14 cellular contexts compared by ENCODE assay signal in genomic region chr19:41904118-41904870, GRCh38. TPM values are rescaled to one million over a fixed set of nuclear protein-coding genes. Genes with fewer than 3 reads are reported as not detected.
DNase-seq lines count a peak whose midpoint lies in the region; ATAC-seq and TF ChIP-seq lines count a peak whose summit lies in the region.
"Had no signal": no experiment of that assay in that cellular context is flagged by ENCODE, and none has a peak within 500 bp of the region (broad histone marks: within the 10 kb centered on the region; RNA-seq: fewer than 3 reads in every experiment).

No MANE protein-coding gene starts in this region.

- no peak overlapping the region for H3K27ac ChIP-seq in endodermal cell (ENCODE audit: low read depth, low read length)
- no peak overlapping the region for H3K27ac ChIP-seq in SJCRH30
- H3K27ac ChIP-seq: ascending aorta had no signal

- peaks cover 30% of the 10 kb centered on the region for H3K4me1 Mint-ChIP-seq in activated T-cell treated with anti-CD3 and anti-CD28 coated beads, Interleukin-2, amount 50 U/mL, for 24 hours (ENCODE audit: low read depth)
- peaks cover 20% of the 10 kb centered on the region for H3K4me1 Mint-ChIP-seq in activated T-cell treated with anti-CD3 and anti-CD28 coated beads, Interleukin-2, amount 50 U/mL, for 4 hours (ENCODE audit: low read depth)
- peaks cover 9% of the 10 kb centered on the region for H3K4me1 Mint-ChIP-seq in endodermal cell
- peaks cover 28% of the 10 kb centered on the region for H3K4me1 Mint-ChIP-seq in stimulated activated effector memory CD8-positive, alpha-beta T cell treated with anti-CD3 and anti-CD28 coated beads, Interleukin-12 subunit alpha, Interleukin-12 subunit beta, amount 100 ng/mL, for 72 hours
- H3K4me1 Mint-ChIP-seq in effector memory CD8-positive, alpha-beta T cell (ENCODE audit: low read depth in 2 of 2) = peaks cover 31 to 32% of the 10 kb centered on the region in 2 donors

- no peaks in the 10 kb centered on the region for H3K27me3 Mint-ChIP-seq in activated T-cell treated with anti-CD3 and anti-CD28 coated beads, Interleukin-2, amount 50 U/mL, for 24 hours
- H3K27me3 Mint-ChIP-seq in activated T-cell treated with anti-CD3 and anti-CD28 coated beads, Interleukin-2, amount 50 U/mL, for 4 hours (ENCODE audit: low read depth) = no peaks in the 10 kb centered on the region
- H3K27me3 Mint-ChIP-seq in endodermal cell (ENCODE audit: insufficient read depth) = peaks cover 8% of the 10 kb centered on the region
- no peaks in the 10 kb centered on the region for H3K27me3 Mint-ChIP-seq in effector memory CD8-positive, alpha-beta T cell

- H3K9ac ChIP-seq in endodermal cell (ENCODE audit: extremely low read depth, low read length, poor library complexity, severe bottlenecking) = no peak overlapping the region

- H3K9me3 ChIP-seq in endodermal cell (ENCODE audit: control insufficient read depth, low read length) = no peaks in the 10 kb centered on the region
- H3K9me3 ChIP-seq in SJCRH30 (replicated peaks) = no peaks in the 10 kb centered on the region
- H3K9me3 ChIP-seq: ascending aorta had no signal

- H3K9me3 Mint-ChIP-seq in activated T-cell treated with anti-CD3 and anti-CD28 coated beads, Interleukin-2, amount 50 U/mL, for 24 hours = no peaks in the 10 kb centered on the region
- no peaks in the 10 kb centered on the region for H3K9me3 Mint-ChIP-seq in activated T-cell treated with anti-CD3 and anti-CD28 coated beads, Interleukin-2, amount 50 U/mL, for 4 hours
- no peaks in the 10 kb centered on the region for H3K9me3 Mint-ChIP-seq in endodermal cell
- no peaks in the 10 kb centered on the region for H3K9me3 Mint-ChIP-seq in stimulated activated effector memory CD8-positive, alpha-beta T cell treated with anti-CD3 and anti-CD28 coated beads, Interleukin-12 subunit alpha, Interleukin-12 subunit beta, amount 100 ng/mL, for 72 hours
- H3K9me3 Mint-ChIP-seq in effector memory CD8-positive, alpha-beta T cell = no peaks in the 10 kb centered on the region

- H3K4me1 ChIP-seq in endodermal cell (ENCODE audit: control insufficient read depth, insufficient read depth, low read length) (peaks cover 2% of the 10 kb centered on the region), SJCRH30 (no peaks in the 10 kb centered on the region)
- H3K4me1 ChIP-seq: ascending aorta had no signal

- no peak for ATAC-seq in activated T-cell treated with anti-CD3 and anti-CD28 coated beads, Interleukin-2, amount 50 U/mL, for 4 hours
- no peak for ATAC-seq in stimulated activated effector memory CD8-positive, alpha-beta T cell treated with anti-CD3 and anti-CD28 coated beads, Interleukin-12 subunit alpha, Interleukin-12 subunit beta, amount 100 ng/mL, for 72 hours
- ATAC-seq in effector memory CD8-positive, alpha-beta T cell (replicated peaks) = no peak

- peaks cover 45% of the 10 kb centered on the region for H3K36me3 ChIP-seq in endodermal cell (ENCODE audit: control insufficient read depth, insufficient read depth, low read length)
- peaks cover 49% of the 10 kb centered on the region for H3K36me3 ChIP-seq in SJCRH30

- WGBS in endodermal cell (ENCODE audit: insufficient coverage in 1 of 2, insufficient read length in 1 of 2), 2 experiments = 89 to 94% methylated on average over 28 to 30 of the region's 30 CpGs

- H3K36me3 Mint-ChIP-seq in activated T-cell treated with anti-CD3 and anti-CD28 coated beads, Interleukin-2, amount 50 U/mL, for 24 hours (ENCODE audit: low read depth) = peaks cover 88% of the 10 kb centered on the region
- peaks cover 38% of the 10 kb centered on the region for H3K36me3 Mint-ChIP-seq in activated T-cell treated with anti-CD3 and anti-CD28 coated beads, Interleukin-2, amount 50 U/mL, for 4 hours (ENCODE audit: insufficient read depth)
- peaks cover 56% of the 10 kb centered on the region for H3K36me3 Mint-ChIP-seq in endodermal cell (ENCODE audit: low read depth)
- H3K36me3 Mint-ChIP-seq in stimulated activated effector memory CD8-positive, alpha-beta T cell treated with anti-CD3 and anti-CD28 coated beads, Interleukin-12 subunit alpha, Interleukin-12 subunit beta, amount 100 ng/mL, for 72 hours = peaks cover 96% of the 10 kb centered on the region
- H3K36me3 Mint-ChIP-seq in effector memory CD8-positive, alpha-beta T cell (ENCODE audit: insufficient read depth) = peaks cover 91% of the 10 kb centered on the region

- H3K27ac Mint-ChIP-seq in activated T-cell treated with anti-CD3 and anti-CD28 coated beads, Interleukin-2, amount 50 U/mL, for 24 hours = peak overlapping the region; percentile 63
- peak overlapping the region; percentile 85 for H3K27ac Mint-ChIP-seq in endodermal cell
- H3K27ac Mint-ChIP-seq in stimulated activated effector memory CD8-positive, alpha-beta T cell treated with anti-CD3 and anti-CD28 coated beads, Interleukin-12 subunit alpha, Interleukin-12 subunit beta, amount 100 ng/mL, for 72 hours = peak overlapping the region; percentile 60
- peak overlapping the region in 1 of 2 donors; percentile 60 for H3K27ac Mint-ChIP-seq in effector memory CD8-positive, alpha-beta T cell

- H3K4me3 Mint-ChIP-seq in activated T-cell treated with anti-CD3 and anti-CD28 coated beads, Interleukin-2, amount 50 U/mL, for 24 hours = no peak overlapping the region
- H3K4me3 Mint-ChIP-seq in activated T-cell treated with anti-CD3 and anti-CD28 coated beads, Interleukin-2, amount 50 U/mL, for 4 hours = no peak overlapping the region
- no peak overlapping the region for H3K4me3 Mint-ChIP-seq in endodermal cell
- H3K4me3 Mint-ChIP-seq in stimulated activated effector memory CD8-positive, alpha-beta T cell treated with anti-CD3 and anti-CD28 coated beads, Interleukin-12 subunit alpha, Interleukin-12 subunit beta, amount 100 ng/mL, for 72 hours = no peak overlapping the region
- H3K4me3 Mint-ChIP-seq in effector memory CD8-positive, alpha-beta T cell = peak overlapping the region in 1 of 2 donors; percentile 36

- H3K27me3 ChIP-seq in endodermal cell (ENCODE audit: control insufficient read depth, insufficient read depth, low read length, poor library complexity, severe bottlenecking) (no peaks in the 10 kb centered on the region), SJCRH30 (no peaks in the 10 kb centered on the region)
- H3K27me3 ChIP-seq: ascending aorta had no signal

- no peak overlapping the region for H3K4me3 ChIP-seq in endodermal cell (ENCODE audit: low read length)
- H3K4me3 ChIP-seq in SJCRH30 = no peak overlapping the region
- H3K4me3 ChIP-seq: ascending aorta had no signal

- DNase-seq in activated T-cell treated with anti-CD3 and anti-CD28 coated beads, Interleukin-2, amount 50 U/mL, for 24 hours = no peak
- no peak for DNase-seq in activated T-cell treated with anti-CD3 and anti-CD28 coated beads, Interleukin-2, amount 50 U/mL, for 4 hours
- DNase-seq in NCI-H526 (lab: John Stamatoyannopoulos, UW) (peak; percentile 88 to 94), endodermal cell (no peak), SJCRH30 (no peak), mesenteric fat pad (ENCODE audit: low spot score) (no peak)
- no peak for DNase-seq in stimulated activated effector memory CD8-positive, alpha-beta T cell treated with anti-CD3 and anti-CD28 coated beads, Interleukin-12 subunit alpha, Interleukin-12 subunit beta, amount 100 ng/mL, for 72 hours (ENCODE audit: low spot score in 2 of 2)
- no peak for DNase-seq in effector memory CD8-positive, alpha-beta T cell
- DNase-seq: GDM1, MV-4-11, RPMI8226 had no signal

- TF ChIP-seq CTCF in endodermal cell (conservative IDR thresholded peaks at IDR 0.05) = no peak

RNA-seq across cellular contexts. Expression of gene ARHGEF1, which starts 21.3 kb away (rescaled TPM):
- 100 to 1,000 TPM; 286 to 314 (median 301) TPM for total RNA-seq in activated T-cell treated with anti-CD3 and anti-CD28 coated beads, Interleukin-2, amount 50 U/mL, for 4 hours
- total RNA-seq in endodermal cell = 100 to 1,000 TPM in 1 of 2 donors, 10 to 100 TPM in 1; 89.9 to 116 TPM
- polyA plus RNA-seq in endodermal cell (2013, experiment 1 of 2) = 48.7 TPM
- polyA plus RNA-seq in endodermal cell (2013, experiment 2 of 2) = 35.1 TPM
- 52.4 and 53.8 TPM in 2 replicates for total RNA-seq in SJCRH30 (2014; rRNA removed; shearing (Covaris generic))
- total RNA-seq in mesenteric fat pad = 123 TPM

RNA-seq across cellular contexts. Expression of gene ERFL, which starts 24.0 kb away (rescaled TPM):
- total RNA-seq in activated T-cell treated with anti-CD3 and anti-CD28 coated beads, Interleukin-2, amount 50 U/mL, for 4 hours = 1 to 10 TPM in 2 of 3 donors, under 1 TPM in 1; 0.83 to 2.0 (median 1.5) TPM
- total RNA-seq in endodermal cell (under 1 TPM; 0.13 to 0.53 TPM), mesenteric fat pad (0.19 TPM)
- 0.25 TPM for polyA plus RNA-seq in endodermal cell (2013, experiment 1 of 2)
- 0.29 TPM for polyA plus RNA-seq in endodermal cell (2013, experiment 2 of 2)
- not detected in 2 replicates for total RNA-seq in SJCRH30 (2014; rRNA removed; shearing (Covaris generic))
- total RNA-seq: ascending aorta, kidney epithelial cell had no signal
- polyA plus RNA-seq: AG04450 had no signal

RNA-seq across cellular contexts. Expression of gene CD79A, which starts 27.2 kb away (rescaled TPM):
- total RNA-seq in activated T-cell treated with anti-CD3 and anti-CD28 coated beads, Interleukin-2, amount 50 U/mL, for 4 hours = 1 to 10 TPM; 2.2 to 7.8 (median 2.7) TPM
- total RNA-seq in endodermal cell (not detected), mesenteric fat pad (0.61 TPM)
- 0.43 TPM for polyA plus RNA-seq in endodermal cell (2013, experiment 1 of 2)
- polyA plus RNA-seq in endodermal cell (2013, experiment 2 of 2) = 0.58 TPM
- total RNA-seq in SJCRH30 (2014; rRNA removed; shearing (Covaris generic)) = 0.61 TPM in 1 of 2 replicates, not detected in the other
- total RNA-seq: ascending aorta, kidney epithelial cell had no signal

RNA-seq across cellular contexts. Expression of gene RPS19, which starts 44.2 kb away (rescaled TPM):
- 1,000 to 10,000 TPM; 3,437 to 3,718 (median 3,468) TPM for total RNA-seq in activated T-cell treated with anti-CD3 and anti-CD28 coated beads, Interleukin-2, amount 50 U/mL, for 4 hours
- total RNA-seq in endodermal cell (1,000 to 10,000 TPM; 2,321 to 2,418 TPM), mesenteric fat pad (1,067 TPM)
- polyA plus RNA-seq in endodermal cell (2013, experiment 1 of 2) = 4,136 TPM
- 3,965 TPM for polyA plus RNA-seq in endodermal cell (2013, experiment 2 of 2)
- 2,068 and 2,616 TPM in 2 replicates for total RNA-seq in SJCRH30 (2014; rRNA removed; shearing (Covaris generic))

RNA-seq across cellular contexts. Expression of gene RABAC1, which starts 54.8 kb away (rescaled TPM):
- total RNA-seq in activated T-cell treated with anti-CD3 and anti-CD28 coated beads, Interleukin-2, amount 50 U/mL, for 4 hours = 10 to 100 TPM; 63.1 to 82.1 (median 70.4) TPM
- 100 to 1,000 TPM; 114 to 122 TPM for total RNA-seq in endodermal cell
- polyA plus RNA-seq in endodermal cell (2013, experiment 1 of 2) = 91.4 TPM
- 79.9 TPM for polyA plus RNA-seq in endodermal cell (2013, experiment 2 of 2)
- total RNA-seq in SJCRH30 (2014; rRNA removed; shearing (Covaris generic)) = 106 and 129 TPM in 2 replicates
- 145 TPM for total RNA-seq in mesenteric fat pad

Comparison
In these comparisons a context has a peak if more than half of its experiments do, and no peak if none do; other contexts are left out.
1. DNase-seq: peak in NCI-H526 (2 of 2); none in activated T-cell treated with anti-CD3 and anti-CD28 coated beads, Interleukin-2, amount 50 U/mL, for 24 hours (single experiment), activated T-cell treated with anti-CD3 and anti-CD28 coated beads, Interleukin-2, amount 50 U/mL, for 4 hours (single experiment), endodermal cell (single experiment), stimulated activated effector memory CD8-positive, alpha-beta T cell treated with anti-CD3 and anti-CD28 coated beads, Interleukin-12 subunit alpha, Interleukin-12 subunit beta, amount 100 ng/mL, for 72 hours (0 of 2), effector memory CD8-positive, alpha-beta T cell (0 of 3), SJCRH30 (0 of 2) and mesenteric fat pad (single experiment).